ENCODE assay signal across 1 cellular context in genomic region chr2:151815821-151816489, GRCh38.
TF ChIP-seq lines count a peak whose summit lies in the region.

No MANE protein-coding gene starts in this region.

TF ChIP-seq in K562, 482 proteins besides CTCF, POLR2A, EP300 and RAD21 (continued from another document):
- TF ChIP-seq, protein P1, sequence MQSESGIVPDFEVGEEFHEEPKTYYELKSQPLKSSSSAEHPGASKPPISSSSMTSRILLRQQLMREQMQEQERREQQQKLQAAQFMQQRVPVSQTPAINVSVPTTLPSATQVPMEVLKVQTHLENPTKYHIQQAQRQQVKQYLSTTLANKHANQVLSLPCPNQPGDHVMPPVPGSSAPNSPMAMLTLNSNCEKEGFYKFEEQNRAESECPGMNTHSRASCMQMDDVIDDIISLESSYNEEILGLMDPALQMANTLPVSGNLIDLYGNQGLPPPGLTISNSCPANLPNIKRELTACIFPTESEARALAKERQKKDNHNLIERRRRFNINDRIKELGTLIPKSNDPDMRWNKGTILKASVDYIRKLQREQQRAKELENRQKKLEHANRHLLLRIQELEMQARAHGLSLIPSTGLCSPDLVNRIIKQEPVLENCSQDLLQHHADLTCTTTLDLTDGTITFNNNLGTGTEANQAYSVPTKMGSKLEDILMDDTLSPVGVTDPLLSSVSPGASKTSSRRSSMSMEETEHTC (IDR thresholded peaks at IDR 0.05), result peak; percentile 51; the same call in 1 of the 2 replicates
- TF ChIP-seq SMARCA4 (IDR thresholded peaks at IDR 0.05), result peak; percentile 87
- TF ChIP-seq RERE (CRISPR knock-in tag; IDR thresholded peaks at IDR 0.05; ENCODE audit: borderline replicate concordance), result no peak
- no peak for TF ChIP-seq ZNF140 (CRISPR knock-in tag; IDR thresholded peaks at IDR 0.05)
